9 cellular contexts compared by ENCODE assay signal in the genomic region with DNA sequence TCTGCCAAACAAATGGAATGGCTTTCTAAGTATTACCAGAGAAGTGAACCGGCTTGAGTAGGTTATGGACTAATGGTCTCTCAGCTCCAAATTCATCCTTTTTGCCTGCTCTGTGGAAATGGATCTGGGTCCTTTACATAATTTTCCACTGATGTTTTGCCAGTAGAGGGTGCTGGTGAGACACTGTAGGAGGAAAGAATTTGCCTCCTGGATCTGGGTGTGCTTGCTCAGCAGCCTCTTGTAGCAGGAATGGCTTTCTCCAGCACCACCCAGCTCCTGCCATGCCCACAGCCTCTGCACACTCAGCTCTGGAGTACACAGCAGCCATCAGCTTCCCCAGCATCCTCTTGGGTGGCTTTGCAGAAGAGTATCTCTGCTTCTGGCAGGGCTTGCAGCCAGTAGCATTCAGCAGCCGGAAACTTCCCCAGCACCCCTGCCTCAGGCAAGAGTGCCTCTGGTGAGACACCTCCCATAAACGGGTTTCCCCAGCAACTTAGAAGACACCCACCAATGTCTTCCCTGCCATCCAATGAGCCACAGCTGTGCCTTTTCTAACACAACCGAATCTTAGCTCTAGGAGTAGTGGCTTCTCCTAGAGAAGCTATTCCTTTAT.
DNase-seq lines count a peak whose midpoint lies in the region; ATAC-seq and TF ChIP-seq lines count a peak whose summit lies in the region.
"Had no signal": no experiment of that assay in that cellular context is flagged by ENCODE, and none has a peak within 500 bp of the region (broad histone marks: within the 10 kb centered on the region; RNA-seq: fewer than 3 reads in every experiment).

No MANE protein-coding gene starts in this region.

- intact Hi-C loops in Panc1 (cut with micrococcal nuclease; ENCODE audit: unreplicated experiment) = loop anchor here (5.0 kb wide), 1 partner anchor 115 kb away; no protein-coding TSS in a partner anchor

- BruUV-seq in Panc1 (replicated peaks; lab: Mats Ljungman, UMichigan) = no TSS peak

- no peaks in the 10 kb centered on the region for H3K27me3 ChIP-seq in Panc1 (ENCODE audit: control insufficient read depth, insufficient read depth, low read length)

- in situ Hi-C loops in Panc1 (cut with HindIII; ENCODE audit: low pct_unique_long_range_greater_than_20kb, low sequenced_read_pairs) = no loop called here

- ATAC-seq in HG03159 (IDR thresholded peaks at IDR 0.05; ENCODE audit: unreplicated experiment) = peak; percentile 60
- peak; percentile 89 for ATAC-seq in Panc1

- DNase-seq in ELF-1 (ENCODE audit: low read depth, low spot score) (peak; percentile 77), Panc1 (ENCODE audit: low read depth, low spot score) (peak; percentile 32), foreskin fibroblast (peak; percentile 1), NCI-H187 (lab: John Stamatoyannopoulos, UW) (no peak), pons (ENCODE audit: low spot score) (no peak), T-helper 9 cell (no peak), NCI-H1105 treated with DMSO at 0.1 percent for 48 hours (lab: John Stamatoyannopoulos, UW) (no peak)

- H3K4me3 ChIP-seq in Panc1 (ENCODE audit: low read depth in 2 of 2, low read length in 2 of 2) (no peak overlapping the region), foreskin fibroblast (ENCODE audit: low read depth in 1 of 2, low read length in 2 of 2) (no peak overlapping the region)
- H3K4me3 ChIP-seq: skin epidermis had no signal

- POLR2A ChIA-PET in Panc1 (lab: Charles Lee) = interaction anchor here (0.6 kb wide), 1 partner anchor 38 kb away, joined by 3 read pairs; no protein-coding TSS in a partner anchor

- H3K36me3 ChIP-seq in Panc1 (ENCODE audit: control insufficient read depth, insufficient read depth, low read length) = no peaks in the 10 kb centered on the region

- peak; percentile 88 for TF ChIP-seq CTCF in Panc1 (IDR thresholded peaks at IDR 0.05)
- peak; percentile 60 for TF ChIP-seq CTCF in foreskin fibroblast (IDR thresholded peaks at IDR 0.05; ENCODE audit: low read depth, low read length)

- CTCF ChIA-PET in Panc1 (lab: Charles Lee) = no interaction called here

- no peaks in the 10 kb centered on the region for H3K9me3 ChIP-seq in Panc1 (ENCODE audit: control insufficient read depth, insufficient read depth, low read depth, low read length)

- H3K4me1 ChIP-seq in Panc1 (ENCODE audit: control insufficient read depth, insufficient read depth, low read length) = no peaks in the 10 kb centered on the region

- no peak overlapping the region for H3K27ac ChIP-seq in Panc1 (ENCODE audit: low read length)
- H3K27ac ChIP-seq: skin epidermis had no signal

Comparison
In these comparisons a context has a peak if more than half of its experiments do, and no peak if none do; other contexts are left out.
1. DNase-seq: peak in ELF-1 (single experiment), Panc1 (single experiment) and foreskin fibroblast (2 of 2); none in NCI-H187 (0 of 2), pons (single experiment), T-helper 9 cell (single experiment) and NCI-H1105 treated with DMSO at 0.1 percent for 48 hours (single experiment).